ENCODE assay signal across 1 cellular context in the genomic region with DNA sequence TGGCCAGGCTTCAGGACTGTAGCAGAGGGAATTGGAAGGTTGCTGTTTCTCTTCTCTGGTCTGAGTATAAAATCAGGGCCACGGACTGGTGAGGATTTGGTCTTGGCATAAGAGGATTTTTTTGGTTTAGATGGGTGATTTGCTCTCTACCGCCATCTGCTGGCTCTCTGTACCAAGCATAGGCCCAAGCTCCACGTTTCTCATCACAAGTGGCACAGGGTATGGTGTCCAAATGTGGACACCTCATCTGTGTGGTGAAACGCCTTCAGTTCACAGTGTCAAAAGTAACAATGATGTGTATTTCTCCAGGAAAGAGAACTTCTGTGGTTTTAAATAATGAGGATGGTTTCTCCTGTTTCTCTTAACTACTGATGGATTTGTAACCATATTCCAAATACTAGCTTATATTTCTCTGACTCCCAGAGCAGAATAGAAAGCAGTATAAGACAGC.
TF ChIP-seq lines count a peak whose summit lies in the region.

No MANE protein-coding gene starts in this region.

TF ChIP-seq in HepG2, 621 proteins besides CTCF, POLR2A, EP300 and RAD21 (continued from another document):
- TF ChIP-seq, protein P1, sequence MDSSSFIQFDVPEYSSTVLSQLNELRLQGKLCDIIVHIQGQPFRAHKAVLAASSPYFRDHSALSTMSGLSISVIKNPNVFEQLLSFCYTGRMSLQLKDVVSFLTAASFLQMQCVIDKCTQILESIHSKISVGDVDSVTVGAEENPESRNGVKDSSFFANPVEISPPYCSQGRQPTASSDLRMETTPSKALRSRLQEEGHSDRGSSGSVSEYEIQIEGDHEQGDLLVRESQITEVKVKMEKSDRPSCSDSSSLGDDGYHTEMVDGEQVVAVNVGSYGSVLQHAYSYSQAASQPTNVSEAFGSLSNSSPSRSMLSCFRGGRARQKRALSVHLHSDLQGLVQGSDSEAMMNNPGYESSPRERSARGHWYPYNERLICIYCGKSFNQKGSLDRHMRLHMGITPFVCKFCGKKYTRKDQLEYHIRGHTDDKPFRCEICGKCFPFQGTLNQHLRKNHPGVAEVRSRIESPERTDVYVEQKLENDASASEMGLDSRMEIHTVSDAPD (CRISPR knock-in tag; IDR thresholded peaks at IDR 0.05): 0 out of 2 replicates have a peak, but pooled peaks have one; percentile 37
- TF ChIP-seq ZNF720 (CRISPR knock-in tag; IDR thresholded peaks at IDR 0.05): no peak
- TF ChIP-seq, protein P2, sequence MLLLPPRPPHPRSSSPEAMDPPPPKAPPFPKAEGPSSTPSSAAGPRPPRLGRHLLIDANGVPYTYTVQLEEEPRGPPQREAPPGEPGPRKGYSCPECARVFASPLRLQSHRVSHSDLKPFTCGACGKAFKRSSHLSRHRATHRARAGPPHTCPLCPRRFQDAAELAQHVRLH (CRISPR knock-in tag; IDR thresholded peaks at IDR 0.05; ENCODE audit: borderline replicate concordance, low read depth): no peak
- TF ChIP-seq, protein P3, sequence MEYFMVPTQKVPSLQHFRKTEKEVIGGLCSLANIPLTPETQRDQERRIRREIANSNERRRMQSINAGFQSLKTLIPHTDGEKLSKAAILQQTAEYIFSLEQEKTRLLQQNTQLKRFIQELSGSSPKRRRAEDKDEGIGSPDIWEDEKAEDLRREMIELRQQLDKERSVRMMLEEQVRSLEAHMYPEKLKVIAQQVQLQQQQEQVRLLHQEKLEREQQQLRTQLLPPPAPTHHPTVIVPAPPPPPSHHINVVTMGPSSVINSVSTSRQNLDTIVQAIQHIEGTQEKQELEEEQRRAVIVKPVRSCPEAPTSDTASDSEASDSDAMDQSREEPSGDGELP (IDR thresholded peaks at IDR 0.05; ENCODE audit: borderline replicate concordance, low read depth): no peak
- TF ChIP-seq SRSF4 (IDR thresholded peaks at IDR 0.05; ENCODE audit: low read depth, low read length, poor library complexity, severe bottlenecking): no peak
- TF ChIP-seq ZSCAN29 (CRISPR knock-in tag; conservative IDR thresholded peaks at IDR 0.05): no peak
- TF ChIP-seq, protein P4, sequence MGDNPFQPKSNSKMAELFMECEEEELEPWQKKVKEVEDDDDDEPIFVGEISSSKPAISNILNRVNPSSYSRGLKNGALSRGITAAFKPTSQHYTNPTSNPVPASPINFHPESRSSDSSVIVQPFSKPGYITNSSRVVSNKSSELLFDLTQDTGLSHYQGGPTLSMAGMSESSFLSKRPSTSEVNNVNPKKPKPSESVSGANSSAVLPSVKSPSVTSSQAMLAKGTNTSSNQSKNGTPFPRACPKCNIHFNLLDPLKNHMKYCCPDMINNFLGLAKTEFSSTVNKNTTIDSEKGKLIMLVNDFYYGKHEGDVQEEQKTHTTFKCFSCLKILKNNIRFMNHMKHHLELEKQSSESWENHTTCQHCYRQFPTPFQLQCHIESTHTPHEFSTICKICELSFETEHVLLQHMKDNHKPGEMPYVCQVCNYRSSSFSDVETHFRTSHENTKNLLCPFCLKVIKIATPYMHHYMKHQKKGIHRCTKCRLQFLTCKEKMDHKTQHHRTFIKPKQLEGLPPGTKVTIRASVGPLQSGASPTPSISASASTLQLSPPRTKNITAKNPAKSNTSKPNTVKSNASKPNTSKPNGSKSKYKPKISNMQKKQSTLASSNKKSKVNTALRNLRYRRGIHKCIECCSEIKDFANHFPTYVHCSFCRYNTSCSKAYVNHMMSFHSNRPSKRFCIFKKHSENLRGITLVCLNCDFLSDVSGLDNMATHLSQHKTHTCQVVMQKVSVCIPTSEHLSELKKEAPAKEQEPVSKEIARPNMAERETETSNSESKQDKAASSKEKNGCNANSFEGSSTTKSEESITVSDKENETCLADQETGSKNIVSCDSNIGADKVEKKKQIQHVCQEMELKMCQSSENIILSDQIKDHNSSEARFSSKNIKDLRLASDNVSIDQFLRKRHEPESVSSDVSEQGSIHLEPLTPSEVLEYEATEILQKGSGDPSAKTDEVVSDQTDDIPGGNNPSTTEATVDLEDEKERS (CRISPR knock-in tag; IDR thresholded peaks at IDR 0.05): no peak
- no peak for TF ChIP-seq ZNF24 (IDR thresholded peaks at IDR 0.05)
- no peak for TF ChIP-seq SCMH1 (CRISPR knock-in tag; IDR thresholded peaks at IDR 0.05; ENCODE audit: borderline replicate concordance)
- no peak for TF ChIP-seq KDM4B (CRISPR knock-in tag; IDR thresholded peaks at IDR 0.05)
- TF ChIP-seq, protein P5, sequence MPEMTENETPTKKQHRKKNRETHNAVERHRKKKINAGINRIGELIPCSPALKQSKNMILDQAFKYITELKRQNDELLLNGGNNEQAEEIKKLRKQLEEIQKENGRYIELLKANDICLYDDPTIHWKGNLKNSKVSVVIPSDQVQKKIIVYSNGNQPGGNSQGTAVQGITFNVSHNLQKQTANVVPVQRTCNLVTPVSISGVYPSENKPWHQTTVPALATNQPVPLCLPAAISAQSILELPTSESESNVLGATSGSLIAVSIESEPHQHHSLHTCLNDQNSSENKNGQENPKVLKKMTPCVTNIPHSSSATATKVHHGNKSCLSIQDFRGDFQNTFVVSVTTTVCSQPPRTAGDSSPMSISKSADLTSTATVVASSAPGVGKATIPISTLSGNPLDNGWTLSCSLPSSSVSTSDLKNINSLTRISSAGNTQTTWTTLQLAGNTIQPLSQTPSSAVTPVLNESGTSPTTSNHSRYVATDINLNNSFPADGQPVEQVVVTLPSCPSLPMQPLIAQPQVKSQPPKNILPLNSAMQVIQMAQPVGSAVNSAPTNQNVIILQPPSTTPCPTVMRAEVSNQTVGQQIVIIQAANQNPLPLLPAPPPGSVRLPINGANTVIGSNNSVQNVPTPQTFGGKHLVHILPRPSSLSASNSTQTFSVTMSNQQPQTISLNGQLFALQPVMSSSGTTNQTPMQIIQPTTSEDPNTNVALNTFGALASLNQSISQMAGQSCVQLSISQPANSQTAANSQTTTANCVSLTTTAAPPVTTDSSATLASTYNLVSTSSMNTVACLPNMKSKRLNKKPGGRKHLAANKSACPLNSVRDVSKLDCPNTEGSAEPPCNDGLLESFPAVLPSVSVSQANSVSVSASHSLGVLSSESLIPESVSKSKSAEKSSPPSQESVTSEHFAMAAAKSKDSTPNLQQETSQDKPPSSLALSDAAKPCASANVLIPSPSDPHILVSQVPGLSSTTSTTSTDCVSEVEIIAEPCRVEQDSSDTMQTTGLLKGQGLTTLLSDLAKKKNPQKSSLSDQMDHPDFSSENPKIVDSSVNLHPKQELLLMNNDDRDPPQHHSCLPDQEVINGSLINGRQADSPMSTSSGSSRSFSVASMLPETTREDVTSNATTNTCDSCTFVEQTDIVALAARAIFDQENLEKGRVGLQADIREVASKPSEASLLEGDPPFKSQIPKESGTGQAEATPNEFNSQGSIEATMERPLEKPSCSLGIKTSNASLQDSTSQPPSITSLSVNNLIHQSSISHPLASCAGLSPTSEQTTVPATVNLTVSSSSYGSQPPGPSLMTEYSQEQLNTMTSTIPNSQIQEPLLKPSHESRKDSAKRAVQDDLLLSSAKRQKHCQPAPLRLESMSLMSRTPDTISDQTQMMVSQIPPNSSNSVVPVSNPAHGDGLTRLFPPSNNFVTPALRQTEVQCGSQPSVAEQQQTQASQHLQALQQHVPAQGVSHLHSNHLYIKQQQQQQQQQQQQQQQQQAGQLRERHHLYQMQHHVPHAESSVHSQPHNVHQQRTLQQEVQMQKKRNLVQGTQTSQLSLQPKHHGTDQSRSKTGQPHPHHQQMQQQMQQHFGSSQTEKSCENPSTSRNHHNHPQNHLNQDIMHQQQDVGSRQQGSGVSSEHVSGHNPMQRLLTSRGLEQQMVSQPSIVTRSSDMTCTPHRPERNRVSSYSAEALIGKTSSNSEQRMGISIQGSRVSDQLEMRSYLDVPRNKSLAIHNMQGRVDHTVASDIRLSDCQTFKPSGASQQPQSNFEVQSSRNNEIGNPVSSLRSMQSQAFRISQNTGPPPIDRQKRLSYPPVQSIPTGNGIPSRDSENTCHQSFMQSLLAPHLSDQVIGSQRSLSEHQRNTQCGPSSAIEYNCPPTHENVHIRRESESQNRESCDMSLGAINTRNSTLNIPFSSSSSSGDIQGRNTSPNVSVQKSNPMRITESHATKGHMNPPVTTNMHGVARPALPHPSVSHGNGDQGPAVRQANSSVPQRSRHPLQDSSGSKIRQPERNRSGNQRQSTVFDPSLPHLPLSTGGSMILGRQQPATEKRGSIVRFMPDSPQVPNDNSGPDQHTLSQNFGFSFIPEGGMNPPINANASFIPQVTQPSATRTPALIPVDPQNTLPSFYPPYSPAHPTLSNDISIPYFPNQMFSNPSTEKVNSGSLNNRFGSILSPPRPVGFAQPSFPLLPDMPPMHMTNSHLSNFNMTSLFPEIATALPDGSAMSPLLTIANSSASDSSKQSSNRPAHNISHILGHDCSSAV (CRISPR knock-in tag; IDR thresholded peaks at IDR 0.05; ENCODE audit: borderline replicate concordance): no peak
- no peak for TF ChIP-seq ZNF441 (CRISPR knock-in tag; IDR thresholded peaks at IDR 0.05; ENCODE audit: borderline replicate concordance)
- no peak for TF ChIP-seq MAFF (IDR thresholded peaks at IDR 0.05; ENCODE audit: low read depth, low read length)
- no peak for TF ChIP-seq SMAD1 (CRISPR knock-in tag; IDR thresholded peaks at IDR 0.05; ENCODE audit: borderline replicate concordance, low read depth)
- TF ChIP-seq, protein P6, sequence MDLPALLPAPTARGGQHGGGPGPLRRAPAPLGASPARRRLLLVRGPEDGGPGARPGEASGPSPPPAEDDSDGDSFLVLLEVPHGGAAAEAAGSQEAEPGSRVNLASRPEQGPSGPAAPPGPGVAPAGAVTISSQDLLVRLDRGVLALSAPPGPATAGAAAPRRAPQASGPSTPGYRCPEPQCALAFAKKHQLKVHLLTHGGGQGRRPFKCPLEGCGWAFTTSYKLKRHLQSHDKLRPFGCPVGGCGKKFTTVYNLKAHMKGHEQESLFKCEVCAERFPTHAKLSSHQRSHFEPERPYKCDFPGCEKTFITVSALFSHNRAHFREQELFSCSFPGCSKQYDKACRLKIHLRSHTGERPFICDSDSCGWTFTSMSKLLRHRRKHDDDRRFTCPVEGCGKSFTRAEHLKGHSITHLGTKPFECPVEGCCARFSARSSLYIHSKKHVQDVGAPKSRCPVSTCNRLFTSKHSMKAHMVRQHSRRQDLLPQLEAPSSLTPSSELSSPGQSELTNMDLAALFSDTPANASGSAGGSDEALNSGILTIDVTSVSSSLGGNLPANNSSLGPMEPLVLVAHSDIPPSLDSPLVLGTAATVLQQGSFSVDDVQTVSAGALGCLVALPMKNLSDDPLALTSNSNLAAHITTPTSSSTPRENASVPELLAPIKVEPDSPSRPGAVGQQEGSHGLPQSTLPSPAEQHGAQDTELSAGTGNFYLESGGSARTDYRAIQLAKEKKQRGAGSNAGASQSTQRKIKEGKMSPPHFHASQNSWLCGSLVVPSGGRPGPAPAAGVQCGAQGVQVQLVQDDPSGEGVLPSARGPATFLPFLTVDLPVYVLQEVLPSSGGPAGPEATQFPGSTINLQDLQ (CRISPR knock-in tag; IDR thresholded peaks at IDR 0.05): 0 out of 2 replicates have a peak, but pooled peaks have one; percentile 28
- TF ChIP-seq EEA1 (CRISPR knock-in tag; IDR thresholded peaks at IDR 0.05; ENCODE audit: borderline replicate concordance): no peak
- TF ChIP-seq, protein P7, sequence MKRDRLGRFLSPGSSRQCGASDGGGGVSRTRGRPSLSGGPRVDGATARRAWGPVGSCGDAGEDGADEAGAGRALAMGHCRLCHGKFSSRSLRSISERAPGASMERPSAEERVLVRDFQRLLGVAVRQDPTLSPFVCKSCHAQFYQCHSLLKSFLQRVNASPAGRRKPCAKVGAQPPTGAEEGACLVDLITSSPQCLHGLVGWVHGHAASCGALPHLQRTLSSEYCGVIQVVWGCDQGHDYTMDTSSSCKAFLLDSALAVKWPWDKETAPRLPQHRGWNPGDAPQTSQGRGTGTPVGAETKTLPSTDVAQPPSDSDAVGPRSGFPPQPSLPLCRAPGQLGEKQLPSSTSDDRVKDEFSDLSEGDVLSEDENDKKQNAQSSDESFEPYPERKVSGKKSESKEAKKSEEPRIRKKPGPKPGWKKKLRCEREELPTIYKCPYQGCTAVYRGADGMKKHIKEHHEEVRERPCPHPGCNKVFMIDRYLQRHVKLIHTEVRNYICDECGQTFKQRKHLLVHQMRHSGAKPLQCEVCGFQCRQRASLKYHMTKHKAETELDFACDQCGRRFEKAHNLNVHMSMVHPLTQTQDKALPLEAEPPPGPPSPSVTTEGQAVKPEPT (CRISPR knock-in tag; IDR thresholded peaks at IDR 0.05; ENCODE audit: low read depth): 0 out of 2 replicates have a peak, but pooled peaks have one; percentile 54
- no peak for TF ChIP-seq DMAP1 (CRISPR knock-in tag; IDR thresholded peaks at IDR 0.05)
- TF ChIP-seq PAF1 (CRISPR knock-in tag; IDR thresholded peaks at IDR 0.05): no peak
- no peak for TF ChIP-seq U2AF1 (optimal IDR thresholded peaks at IDR 0.05; ENCODE audit: low read depth, low read length)
- TF ChIP-seq, protein P8, sequence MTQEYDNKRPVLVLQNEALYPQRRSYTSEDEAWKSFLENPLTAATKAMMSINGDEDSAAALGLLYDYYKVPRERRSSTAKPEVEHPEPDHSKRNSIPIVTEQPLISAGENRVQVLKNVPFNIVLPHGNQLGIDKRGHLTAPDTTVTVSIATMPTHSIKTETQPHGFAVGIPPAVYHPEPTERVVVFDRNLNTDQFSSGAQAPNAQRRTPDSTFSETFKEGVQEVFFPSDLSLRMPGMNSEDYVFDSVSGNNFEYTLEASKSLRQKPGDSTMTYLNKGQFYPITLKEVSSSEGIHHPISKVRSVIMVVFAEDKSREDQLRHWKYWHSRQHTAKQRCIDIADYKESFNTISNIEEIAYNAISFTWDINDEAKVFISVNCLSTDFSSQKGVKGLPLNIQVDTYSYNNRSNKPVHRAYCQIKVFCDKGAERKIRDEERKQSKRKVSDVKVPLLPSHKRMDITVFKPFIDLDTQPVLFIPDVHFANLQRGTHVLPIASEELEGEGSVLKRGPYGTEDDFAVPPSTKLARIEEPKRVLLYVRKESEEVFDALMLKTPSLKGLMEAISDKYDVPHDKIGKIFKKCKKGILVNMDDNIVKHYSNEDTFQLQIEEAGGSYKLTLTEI (CRISPR knock-in tag; conservative IDR thresholded peaks at IDR 0.05): no peak
- TF ChIP-seq, protein P9, sequence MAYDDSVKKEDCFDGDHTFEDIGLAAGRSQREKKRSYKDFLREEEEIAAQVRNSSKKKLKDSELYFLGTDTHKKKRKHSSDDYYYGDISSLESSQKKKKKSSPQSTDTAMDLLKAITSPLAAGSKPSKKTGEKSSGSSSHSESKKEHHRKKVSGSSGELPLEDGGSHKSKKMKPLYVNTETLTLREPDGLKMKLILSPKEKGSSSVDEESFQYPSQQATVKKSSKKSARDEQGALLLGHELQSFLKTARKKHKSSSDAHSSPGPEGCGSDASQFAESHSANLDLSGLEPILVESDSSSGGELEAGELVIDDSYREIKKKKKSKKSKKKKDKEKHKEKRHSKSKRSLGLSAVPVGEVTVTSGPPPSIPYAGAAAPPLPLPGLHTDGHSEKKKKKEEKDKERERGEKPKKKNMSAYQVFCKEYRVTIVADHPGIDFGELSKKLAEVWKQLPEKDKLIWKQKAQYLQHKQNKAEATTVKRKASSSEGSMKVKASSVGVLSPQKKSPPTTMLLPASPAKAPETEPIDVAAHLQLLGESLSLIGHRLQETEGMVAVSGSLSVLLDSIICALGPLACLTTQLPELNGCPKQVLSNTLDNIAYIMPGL (CRISPR knock-in tag; IDR thresholded peaks at IDR 0.05; ENCODE audit: borderline replicate concordance in 1 of 2, low read depth in 1 of 2): 0 out of 4 replicates have a peak, but pooled peaks of 1 of the 2 experiments have one; percentile 23
